Comparison of ENCODE assay signal across 1 cellular context in the genomic region with DNA sequence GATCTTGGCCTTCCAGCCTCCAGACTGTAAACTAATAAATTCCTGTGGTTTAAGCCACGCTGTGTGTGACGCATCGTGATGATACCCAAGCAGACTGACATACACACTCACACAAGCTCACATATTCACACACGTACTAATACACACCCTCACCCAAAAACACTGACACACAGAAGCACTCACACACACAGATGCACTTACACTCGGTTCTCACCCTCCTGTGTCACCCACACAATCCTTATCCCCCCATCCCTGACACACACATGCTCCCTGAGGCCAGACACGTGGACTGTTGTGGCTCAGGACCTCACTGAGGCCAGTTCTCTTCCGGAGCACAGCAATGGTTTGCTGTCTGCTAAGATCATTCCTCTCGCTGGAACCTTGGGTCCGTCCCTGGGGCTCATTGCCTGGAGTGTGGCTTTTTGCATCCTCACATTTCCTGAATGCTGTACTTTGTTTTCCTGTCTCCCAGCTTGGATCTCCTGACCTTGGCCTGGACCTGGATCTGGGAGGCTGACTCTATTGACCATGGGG.
TF ChIP-seq lines count a peak whose summit lies in the region.

No MANE protein-coding gene starts in this region.

TF ChIP-seq in IMR-90, 13 proteins besides CTCF, POLR2A, EP300 and RAD21 (continued from another document):
- TF ChIP-seq, protein P1, sequence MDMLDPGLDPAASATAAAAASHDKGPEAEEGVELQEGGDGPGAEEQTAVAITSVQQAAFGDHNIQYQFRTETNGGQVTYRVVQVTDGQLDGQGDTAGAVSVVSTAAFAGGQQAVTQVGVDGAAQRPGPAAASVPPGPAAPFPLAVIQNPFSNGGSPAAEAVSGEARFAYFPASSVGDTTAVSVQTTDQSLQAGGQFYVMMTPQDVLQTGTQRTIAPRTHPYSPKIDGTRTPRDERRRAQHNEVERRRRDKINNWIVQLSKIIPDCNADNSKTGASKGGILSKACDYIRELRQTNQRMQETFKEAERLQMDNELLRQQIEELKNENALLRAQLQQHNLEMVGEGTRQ (IDR thresholded peaks at IDR 0.05; ENCODE audit: low read depth, low read length), result 0 out of 2 replicates have a peak, but pooled peaks have one; percentile 5
- TF ChIP-seq RCOR1 (IDR thresholded peaks at IDR 0.05; ENCODE audit: insufficient replicate concordance, low read length) (no peak), MXI1 (IDR thresholded peaks at IDR 0.05; ENCODE audit: borderline replicate concordance, low read depth, low read length) (peak; percentile 50; the same call in 1 of the 2 replicates), FOS (IDR thresholded peaks at IDR 0.05; ENCODE audit: low read depth, low read length) (peak; percentile 94), CHD1 (IDR thresholded peaks at IDR 0.05; ENCODE audit: low read depth, low read length) (no peak), NFE2L2 (IDR thresholded peaks at IDR 0.05; ENCODE audit: low read depth, low read length) (no peak)
- TF ChIP-seq, protein P2, sequence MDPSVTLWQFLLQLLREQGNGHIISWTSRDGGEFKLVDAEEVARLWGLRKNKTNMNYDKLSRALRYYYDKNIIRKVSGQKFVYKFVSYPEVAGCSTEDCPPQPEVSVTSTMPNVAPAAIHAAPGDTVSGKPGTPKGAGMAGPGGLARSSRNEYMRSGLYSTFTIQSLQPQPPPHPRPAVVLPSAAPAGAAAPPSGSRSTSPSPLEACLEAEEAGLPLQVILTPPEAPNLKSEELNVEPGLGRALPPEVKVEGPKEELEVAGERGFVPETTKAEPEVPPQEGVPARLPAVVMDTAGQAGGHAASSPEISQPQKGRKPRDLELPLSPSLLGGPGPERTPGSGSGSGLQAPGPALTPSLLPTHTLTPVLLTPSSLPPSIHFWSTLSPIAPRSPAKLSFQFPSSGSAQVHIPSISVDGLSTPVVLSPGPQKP (IDR thresholded peaks at IDR 0.05; ENCODE audit: borderline replicate concordance, low read depth, low read length), result no peak
TF ChIP-seq in IMR-90: peak in this region for 6.
